1 cellular context compared by ENCODE assay signal in genomic region chr15:77540346-77541060, GRCh38.
TF ChIP-seq lines count a peak whose summit lies in the region.

No MANE protein-coding gene starts in this region.

TF ChIP-seq in WTC11, 78 proteins besides CTCF, POLR2A, EP300 and RAD21 (continued from another document):
- TF ChIP-seq AFF4 (CRISPR knock-in tag; IDR thresholded peaks at IDR 0.05; ENCODE audit: borderline replicate concordance) (no peak), STAT6 (CRISPR knock-in tag; conservative IDR thresholded peaks at IDR 0.05; ENCODE audit: low read depth) (no peak), USF2 (CRISPR knock-in tag; IDR thresholded peaks at IDR 0.05) (no peak), SP1 (CRISPR knock-in tag; conservative IDR thresholded peaks at IDR 0.05) (no peak), ZNF219 (CRISPR knock-in tag; IDR thresholded peaks at IDR 0.05; ENCODE audit: borderline replicate concordance) (no peak), TP53 (CRISPR knock-in tag; IDR thresholded peaks at IDR 0.05) (no peak), USF1 (CRISPR knock-in tag; IDR thresholded peaks at IDR 0.05) (no peak), CBFB (CRISPR knock-in tag; IDR thresholded peaks at IDR 0.05; ENCODE audit: low read depth) (no peak)
